9 cellular contexts compared by ENCODE assay signal in genomic region chr15:67067930-67068542, GRCh38. TPM values are rescaled to one million over a fixed set of nuclear protein-coding genes. Genes with fewer than 3 reads are reported as not detected.
DNase-seq lines count a peak whose midpoint lies in the region; ATAC-seq, FAIRE-seq and TF ChIP-seq lines count a peak whose summit lies in the region.
"Had no signal": no experiment of that assay in that cellular context is flagged by ENCODE, and none has a peak within 500 bp of the region (broad histone marks: within the 10 kb centered on the region; RNA-seq: fewer than 3 reads in every experiment).

No MANE protein-coding gene starts in this region.

- no peak for ATAC-seq in pancreas
- no peak for ATAC-seq in HG03354 (IDR thresholded peaks at IDR 0.05; ENCODE audit: poor library complexity, severe bottlenecking, unreplicated experiment)
- ATAC-seq in GM21737 (IDR thresholded peaks at IDR 0.05; ENCODE audit: unreplicated experiment) = no peak

- H3K9me3 ChIP-seq in endodermal cell (ENCODE audit: control insufficient read depth, low read length) = no peaks in the 10 kb centered on the region
- H3K9me3 ChIP-seq in pancreas = no peaks in the 10 kb centered on the region

- H3K4me3 ChIP-seq in endodermal cell (ENCODE audit: low read length) (peak overlapping the region; percentile 86), pancreas (peak overlapping the region; percentile 60 to 86 (median 74))

- DNase-seq in ELR (ENCODE audit: low read depth) = peak; percentile 48
- DNase-seq in RCC 7860 (ENCODE audit: low spot score) = peak; percentile 38
- no peak for DNase-seq in endodermal cell
- DNase-seq in pancreas = no peak
- DNase-seq in AG08395 (ENCODE audit: low spot score) = no peak
- no peak for DNase-seq in NCI-H82 treated with DMSO at 0.1 percent for 48 hours (lab: John Stamatoyannopoulos, UW; ENCODE audit: unreplicated experiment)
- DNase-seq: activated gamma-delta T cell treated with Interleukin-2 at 50 U/mL for 16 hours had no signal

- H3K27ac ChIP-seq in endodermal cell (ENCODE audit: low read depth, low read length) (peak overlapping the region; percentile 85), pancreas (peak overlapping the region in 3 of 4 donors; percentile 12 to 95 (median 95))

- H3K4me3 Mint-ChIP-seq in endodermal cell = peak overlapping the region; percentile 73

- FAIRE-seq in RCC 7860 (lab: Jason Lieb, UNC) (no peak), pancreas (lab: Jason Lieb, UNC) (no peak)

- H3K9ac ChIP-seq in endodermal cell (ENCODE audit: extremely low read depth, low read length, poor library complexity, severe bottlenecking) = peak overlapping the region; percentile 83

- H3K36me3 Mint-ChIP-seq in endodermal cell (ENCODE audit: low read depth) = no peaks in the 10 kb centered on the region

- no peak for TF ChIP-seq CTCF in endodermal cell (conservative IDR thresholded peaks at IDR 0.05)
- no peak for TF ChIP-seq CTCF in pancreas (IDR thresholded peaks at IDR 0.05)

- peaks cover 34% of the 10 kb centered on the region for H3K4me1 ChIP-seq in endodermal cell (ENCODE audit: control insufficient read depth, insufficient read depth, low read length)
- peaks cover 8 to 35% (median 35%) of the 10 kb centered on the region in 3 donors for H3K4me1 ChIP-seq in pancreas

- 6 to 11% methylated on average over 2 to 3 of the region's 3 CpGs for WGBS in endodermal cell (ENCODE audit: insufficient coverage in 1 of 2, insufficient read length in 1 of 2), 2 experiments
- 16 to 24% methylated on average over 3 of the region's 3 CpGs for WGBS in pancreas, 2 donors

- H3K4me1 Mint-ChIP-seq in endodermal cell = peaks cover 65% of the 10 kb centered on the region

- intact Hi-C loops in pancreas (cut with DNase I) = loop anchor here in 1 of 3 donors (10.0 kb wide), 1 partner anchor 123 kb away; no protein-coding TSS in a partner anchor

- peak overlapping the region; percentile 45 for H3K27ac Mint-ChIP-seq in endodermal cell

- H3K36me3 ChIP-seq in endodermal cell (ENCODE audit: control insufficient read depth, insufficient read depth, low read length) (peaks cover 10% of the 10 kb centered on the region), pancreas (no peaks in the 10 kb centered on the region)

- H3K27me3 Mint-ChIP-seq in endodermal cell (ENCODE audit: insufficient read depth) = peaks cover 55% of the 10 kb centered on the region

- no peaks in the 10 kb centered on the region for H3K9me3 Mint-ChIP-seq in endodermal cell

- peaks cover 3% of the 10 kb centered on the region for H3K27me3 ChIP-seq in endodermal cell (ENCODE audit: control insufficient read depth, insufficient read depth, low read length, poor library complexity, severe bottlenecking)
- H3K27me3 ChIP-seq in pancreas = no peaks in the 10 kb centered on the region

RNA-seq across cellular contexts. Expression of gene SMAD3, which starts 2.6 kb away (rescaled TPM):
- total RNA-seq in endodermal cell (1 to 10 TPM; 7.8 to 9.6 TPM), pancreas (10 to 100 TPM; 15.6 to 42.5 (median 23.8) TPM)
- polyA plus RNA-seq in endodermal cell (2013, experiment 1 of 2) = 36.7 TPM
- polyA plus RNA-seq in endodermal cell (2013, experiment 2 of 2) = 35.6 TPM
- polyA plus RNA-seq in pancreas = 10 to 100 TPM in 1 of 2 donors, 1 to 10 TPM in 1; 7.9 to 13.5 TPM

Comparison
In these comparisons a context has a peak if more than half of its experiments do, and no peak if none do; other contexts are left out.
1. DNase-seq: peak in ELR (single experiment) and RCC 7860 (single experiment); none in endodermal cell (single experiment), pancreas (0 of 6), AG08395 (single experiment) and NCI-H82 treated with DMSO at 0.1 percent for 48 hours (single experiment).